ENCODE assay signal across 27 cellular contexts in genomic region chr12:76980196-76980595, GRCh38.
"Had no signal": no experiment of that assay in that cellular context is flagged by ENCODE, and none has a peak within 500 bp of the region (broad histone marks: within the 10 kb centered on the region; RNA-seq: fewer than 3 reads in every experiment).

No MANE protein-coding gene starts in this region.

- H3K79me2 ChIP-seq: hepatocyte had no signal

- H3K27me3 ChIP-seq: colonic mucosa, dorsolateral prefrontal cortex, esophagus muscularis mucosa, esophagus squamous epithelium, gastrocnemius medialis, gastroesophageal sphincter, heart left ventricle, heart right ventricle, hepatocyte had no signal

- H3K36me3 ChIP-seq: colonic mucosa, esophagus muscularis mucosa, esophagus squamous epithelium, gastrocnemius medialis, gastroesophageal sphincter, heart left ventricle, heart right ventricle had no signal

- H3K27ac ChIP-seq: colonic mucosa, coronary artery, dorsolateral prefrontal cortex, epithelial cell of prostate, esophagus muscularis mucosa, esophagus squamous epithelium, foreskin keratinocyte, gastrocnemius medialis, gastroesophageal sphincter, heart left ventricle, heart right ventricle, hepatocyte had no signal

- H3K4me3 ChIP-seq: colonic mucosa, coronary artery, dorsolateral prefrontal cortex, esophagus muscularis mucosa, esophagus squamous epithelium, gastrocnemius medialis, gastroesophageal sphincter, heart left ventricle, heart right ventricle, hepatocyte had no signal

- ATAC-seq: effector memory CD8-positive, alpha-beta T cell; esophagus mucosa; foreskin keratinocyte; gastrocnemius medialis; gastroesophageal sphincter; heart left ventricle; heart right ventricle had no signal

- FAIRE-seq: endothelial cell of umbilical vein, frontal cortex had no signal

- DNase-seq: colonic mucosa; cortex of kidney; dermis blood vessel endothelial cell; dorsolateral prefrontal cortex; effector CD4-positive, alpha-beta T cell; effector CD8-positive, alpha-beta T cell; effector memory CD4-positive, alpha-beta T cell; effector memory CD8-positive, alpha-beta T cell; endodermal cell; erythroblast; esophagus squamous epithelium; foreskin fibroblast; foreskin keratinocyte; foreskin melanocyte; gastrocnemius medialis; glutamatergic neuron; head of caudate nucleus; heart left ventricle; heart right ventricle had no signal

- H3K4me1 ChIP-seq: colonic mucosa, esophagus muscularis mucosa, esophagus squamous epithelium, foreskin keratinocyte, gastrocnemius medialis, gastroesophageal sphincter, heart left ventricle, heart right ventricle had no signal

- H3K4me2 ChIP-seq: hepatocyte had no signal

- H3K9me3 ChIP-seq: colonic mucosa had no signal

- H2AFZ ChIP-seq: hepatocyte had no signal
